In genomic region chr21:35048183-35048601, GRCh38 we compare ENCODE assay signal across 8 cellular contexts. TPM values are rescaled to one million over a fixed set of nuclear protein-coding genes. Genes with fewer than 3 reads are reported as not detected.
DNase-seq lines count a peak whose midpoint lies in the region; ATAC-seq and TF ChIP-seq lines count a peak whose summit lies in the region.

No MANE protein-coding gene starts in this region.

- no peaks in the 10 kb centered on the region for H3K27me3 Mint-ChIP-seq in mesothelial cell of epicardium (ENCODE audit: low read depth)

- H3K36me3 ChIP-seq in thyroid gland: no peaks in the 10 kb centered on the region

- H3K4me3 Mint-ChIP-seq in stimulated activated effector memory CD8-positive, alpha-beta T cell treated with anti-CD3 and anti-CD28 coated beads, Interleukin-12 subunit alpha, Interleukin-12 subunit beta, amount 100 ng/mL, for 72 hours: peak overlapping the region; percentile 84
- H3K4me3 Mint-ChIP-seq in mesothelial cell of epicardium: no peak overlapping the region

- H3K4me1 Mint-ChIP-seq in stimulated activated effector memory CD8-positive, alpha-beta T cell treated with anti-CD3 and anti-CD28 coated beads, Interleukin-12 subunit alpha, Interleukin-12 subunit beta, amount 100 ng/mL, for 72 hours: peaks cover 69% of the 10 kb centered on the region
- H3K4me1 Mint-ChIP-seq in mesothelial cell of epicardium: peaks cover 38% of the 10 kb centered on the region

- peak overlapping the region; percentile 95 for H3K27ac Mint-ChIP-seq in stimulated activated effector memory CD8-positive, alpha-beta T cell treated with anti-CD3 and anti-CD28 coated beads, Interleukin-12 subunit alpha, Interleukin-12 subunit beta, amount 100 ng/mL, for 72 hours
- no peak overlapping the region for H3K27ac Mint-ChIP-seq in mesothelial cell of epicardium

- H3K4me1 ChIP-seq in thyroid gland: peaks cover 4 to 23% of the 10 kb centered on the region in 2 donors

- peak; percentile 78 for ATAC-seq in SK-N-SH treated with all-trans-retinoic acid at 6 μM for 48 hours
- no peak for ATAC-seq in stimulated activated effector memory CD8-positive, alpha-beta T cell treated with anti-CD3 and anti-CD28 coated beads, Interleukin-12 subunit alpha, Interleukin-12 subunit beta, amount 100 ng/mL, for 72 hours
- ATAC-seq in GM19023 (IDR thresholded peaks at IDR 0.05; ENCODE audit: unreplicated experiment): no peak

- H3K4me3 ChIP-seq in epithelial cell of proximal tubule (ENCODE audit: low read depth, low read length): peak overlapping the region; percentile 45
- H3K4me3 ChIP-seq in thyroid gland (replicated peaks in 1 of 3): peak overlapping the region in 1 of 3 donors; percentile 9

- intact Hi-C loops in thyroid gland (cut with DNase I): no loop called here

- TF ChIP-seq CTCF in epithelial cell of proximal tubule (conservative IDR thresholded peaks at IDR 0.05; ENCODE audit: low read depth, low read length) (no peak), mesothelial cell of epicardium (IDR thresholded peaks at IDR 0.05; ENCODE audit: unreplicated experiment) (no peak), thyroid gland (IDR thresholded peaks at IDR 0.05) (no peak)

- no peaks in the 10 kb centered on the region for H3K9me3 ChIP-seq in thyroid gland

- no peaks in the 10 kb centered on the region for H3K27me3 ChIP-seq in thyroid gland

- 73 to 88% methylated on average over 5 to 6 of the region's 6 CpGs for WGBS in thyroid gland, 2 donors

- no peaks in the 10 kb centered on the region for H3K9me3 Mint-ChIP-seq in stimulated activated effector memory CD8-positive, alpha-beta T cell treated with anti-CD3 and anti-CD28 coated beads, Interleukin-12 subunit alpha, Interleukin-12 subunit beta, amount 100 ng/mL, for 72 hours
- no peaks in the 10 kb centered on the region for H3K9me3 Mint-ChIP-seq in mesothelial cell of epicardium

- DNase-seq in activated T-cell treated with anti-CD3 and anti-CD28 coated beads, Interleukin-2, amount 50 U/mL, for 1 hour: peak; percentile 62
- DNase-seq in activated T-cell treated with anti-CD3 and anti-CD28 coated beads for 4 hours (no peak), epithelial cell of proximal tubule (ENCODE audit: low read depth) (no peak), mesothelial cell of epicardium (ENCODE audit: low spot score in 2 of 2, unreplicated experiment in 2 of 2) (no peak), thyroid gland (no peak)
- no peak for DNase-seq in stimulated activated effector memory CD8-positive, alpha-beta T cell treated with anti-CD3 and anti-CD28 coated beads, Interleukin-12 subunit alpha, Interleukin-12 subunit beta, amount 100 ng/mL, for 72 hours (ENCODE audit: low spot score in 2 of 2)

- H3K27ac ChIP-seq in thyroid gland: no peak overlapping the region

- TF ChIP-seq POLR2A in thyroid gland (IDR thresholded peaks at IDR 0.05): no peak

- H3K36me3 Mint-ChIP-seq in stimulated activated effector memory CD8-positive, alpha-beta T cell treated with anti-CD3 and anti-CD28 coated beads, Interleukin-12 subunit alpha, Interleukin-12 subunit beta, amount 100 ng/mL, for 72 hours: peaks cover 55% of the 10 kb centered on the region
- H3K36me3 Mint-ChIP-seq in mesothelial cell of epicardium: no peaks in the 10 kb centered on the region

TF ChIP-seq in SK-N-SH treated with all-trans-retinoic acid at 6 μM for 48 hours, 23 proteins besides CTCF, POLR2A, EP300 and RAD21:
- TF ChIP-seq ZFP30 (CRISPR knock-in tag; IDR thresholded peaks at IDR 0.05) (no peak), CSRNP3 (CRISPR knock-in tag; IDR thresholded peaks at IDR 0.05) (no peak), BACH2 (CRISPR knock-in tag; IDR thresholded peaks at IDR 0.05; ENCODE audit: borderline replicate concordance) (no peak), ZNF565 (CRISPR knock-in tag; conservative IDR thresholded peaks at IDR 0.05; ENCODE audit: low read depth) (no peak), ARNTL (CRISPR knock-in tag; IDR thresholded peaks at IDR 0.05; ENCODE audit: borderline replicate concordance, low read depth) (no peak), ISL1 (CRISPR knock-in tag; IDR thresholded peaks at IDR 0.05) (no peak), ZNF8 (CRISPR knock-in tag; IDR thresholded peaks at IDR 0.05) (no peak), GLIS3 (CRISPR knock-in tag; IDR thresholded peaks at IDR 0.05) (no peak), ZFP3 (CRISPR knock-in tag; IDR thresholded peaks at IDR 0.05) (no peak), OSR1 (CRISPR knock-in tag; IDR thresholded peaks at IDR 0.05) (no peak)
- TF ChIP-seq, protein P1, sequence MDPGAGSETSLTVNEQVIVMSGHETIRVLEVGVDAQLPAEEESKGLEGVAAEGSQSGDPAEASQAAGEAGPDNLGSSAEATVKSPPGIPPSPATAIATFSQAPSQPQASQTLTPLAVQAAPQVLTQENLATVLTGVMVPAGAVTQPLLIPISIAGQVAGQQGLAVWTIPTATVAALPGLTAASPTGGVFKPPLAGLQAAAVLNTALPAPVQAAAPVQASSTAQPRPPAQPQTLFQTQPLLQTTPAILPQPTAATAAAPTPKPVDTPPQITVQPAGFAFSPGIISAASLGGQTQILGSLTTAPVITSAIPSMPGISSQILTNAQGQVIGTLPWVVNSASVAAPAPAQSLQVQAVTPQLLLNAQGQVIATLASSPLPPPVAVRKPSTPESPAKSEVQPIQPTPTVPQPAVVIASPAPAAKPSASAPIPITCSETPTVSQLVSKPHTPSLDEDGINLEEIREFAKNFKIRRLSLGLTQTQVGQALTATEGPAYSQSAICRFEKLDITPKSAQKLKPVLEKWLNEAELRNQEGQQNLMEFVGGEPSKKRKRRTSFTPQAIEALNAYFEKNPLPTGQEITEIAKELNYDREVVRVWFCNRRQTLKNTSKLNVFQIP (CRISPR knock-in tag; IDR thresholded peaks at IDR 0.05; ENCODE audit: borderline replicate concordance, low read depth): no peak
- TF ChIP-seq, protein P2, sequence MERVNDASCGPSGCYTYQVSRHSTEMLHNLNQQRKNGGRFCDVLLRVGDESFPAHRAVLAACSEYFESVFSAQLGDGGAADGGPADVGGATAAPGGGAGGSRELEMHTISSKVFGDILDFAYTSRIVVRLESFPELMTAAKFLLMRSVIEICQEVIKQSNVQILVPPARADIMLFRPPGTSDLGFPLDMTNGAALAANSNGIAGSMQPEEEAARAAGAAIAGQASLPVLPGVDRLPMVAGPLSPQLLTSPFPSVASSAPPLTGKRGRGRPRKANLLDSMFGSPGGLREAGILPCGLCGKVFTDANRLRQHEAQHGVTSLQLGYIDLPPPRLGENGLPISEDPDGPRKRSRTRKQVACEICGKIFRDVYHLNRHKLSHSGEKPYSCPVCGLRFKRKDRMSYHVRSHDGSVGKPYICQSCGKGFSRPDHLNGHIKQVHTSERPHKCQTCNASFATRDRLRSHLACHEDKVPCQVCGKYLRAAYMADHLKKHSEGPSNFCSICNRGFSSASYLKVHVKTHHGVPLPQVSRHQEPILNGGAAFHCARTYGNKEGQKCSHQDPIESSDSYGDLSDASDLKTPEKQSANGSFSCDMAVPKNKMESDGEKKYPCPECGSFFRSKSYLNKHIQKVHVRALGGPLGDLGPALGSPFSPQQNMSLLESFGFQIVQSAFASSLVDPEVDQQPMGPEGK (CRISPR knock-in tag; IDR thresholded peaks at IDR 0.05; ENCODE audit: borderline replicate concordance): no peak

RNA-seq across cellular contexts. Expression of gene RUNX1, which starts 0.9 kb away (rescaled TPM):
- 11.3 and 13.7 TPM in 2 replicates for total RNA-seq in epithelial cell of proximal tubule
- total RNA-seq in mesothelial cell of epicardium: 38.3 to 41.2 TPM (median 38.5 TPM) in 3 replicates
- 10 to 100 TPM in 1 of 4 donors, 1 to 10 TPM in 3; 2.9 to 18.7 (median 7.7) TPM for total RNA-seq in thyroid gland
